In genomic region chr11:35363246-35364100, GRCh38 we compare ENCODE assay signal across 18 cellular contexts. TPM values are rescaled to one million over a fixed set of nuclear protein-coding genes. Genes with fewer than 3 reads are reported as not detected.
A peak's percentile ranks its signal among the peaks of the same experiment; 100 is the strongest.
DNase-seq lines count a peak whose midpoint lies in the region; ATAC-seq, FAIRE-seq and TF ChIP-seq lines count a peak whose summit lies in the region.
"Had no signal": no experiment of that assay in that cellular context is flagged by ENCODE, and none has a peak within 500 bp of the region (broad histone marks: within the 10 kb centered on the region; RNA-seq: fewer than 3 reads in every experiment).

No MANE protein-coding gene starts in this region.

- CTCF ChIA-PET in IMR-90 (lab: Yijun Ruan, JAX) (interaction anchor here (1.0 kb wide), 1 partner anchor 53 kb away, joined by 3 read pairs; no protein-coding TSS in a partner anchor), HepG2 (lab: Yijun Ruan, JAX; ENCODE audit: low intra/inter-chr PET ratio, low total read pairs) (no interaction called here)

- H3K9me3 ChIP-seq in IMR-90 (ENCODE audit: control insufficient read depth, insufficient read depth, low read length) (no peaks in the 10 kb centered on the region; the same call in 1 of the 2 replicates), esophagus (ENCODE audit: control insufficient read depth in 2 of 2, insufficient read depth in 1 of 2, low read depth in 1 of 2, low read length in 1 of 2) (no peaks in the 10 kb centered on the region), suprapubic skin (no peaks in the 10 kb centered on the region), HepG2 (ENCODE audit: low read length) (peaks cover 7% of the 10 kb centered on the region; the same call in 1 of the 2 replicates), BE2C (no peaks in the 10 kb centered on the region)

- H3K4me3 ChIP-seq in IMR-90 (ENCODE audit: insufficient read depth, low read depth, low read length) = no peak overlapping the region
- no peak overlapping the region for H3K4me3 ChIP-seq in esophagus (ENCODE audit: low read depth in 1 of 2, low read length in 2 of 2)
- no peak overlapping the region for H3K4me3 ChIP-seq in suprapubic skin
- H3K4me3 ChIP-seq in HepG2 (replicated peaks in 1 of 3; ENCODE audit: insufficient read depth in 1 of 3, low read depth in 2 of 3, low read length in 3 of 3) = no peak overlapping the region
- H3K4me3 ChIP-seq in BE2C (ENCODE audit: low read depth, low read length) = no peak overlapping the region

- H4K91ac ChIP-seq in IMR-90 (ENCODE audit: insufficient read depth, low read depth, low read length) = peak overlapping the region; percentile 84

- H2AK5ac ChIP-seq in IMR-90 (ENCODE audit: low read depth, low read length) = peak overlapping the region; percentile 88

- no peak overlapping the region for H3K56ac ChIP-seq in IMR-90 (ENCODE audit: extremely low read depth, insufficient read depth, low read length)

- H3K4me2 ChIP-seq in IMR-90 (ENCODE audit: low read depth, low read length) = peak overlapping the region; percentile 23; the same call in 1 of the 2 replicates
- H3K4me2 ChIP-seq in HepG2 (ENCODE audit: low read depth, low read length) = no peak overlapping the region
- H3K4me2 ChIP-seq: KMS-11 had no signal

- no peak overlapping the region for H3K9ac ChIP-seq in IMR-90 (ENCODE audit: low read depth, low read length)
- no peak overlapping the region for H3K9ac ChIP-seq in HepG2 (ENCODE audit: insufficient read depth, low read depth, low read length)
- H3K9ac ChIP-seq: KMS-11 had no signal

- no peak for TF ChIP-seq POLR2A in IMR-90 (IDR thresholded peaks at IDR 0.05; ENCODE audit: low read depth, low read length)
- peak in 1 of 2 donors; percentile 30 for TF ChIP-seq POLR2A in suprapubic skin (IDR thresholded peaks at IDR 0.05)
- TF ChIP-seq POLR2A in HepG2 (IDR thresholded peaks at IDR 0.05; ENCODE audit: insufficient read depth in 1 of 2, low read depth in 2 of 2, low read length in 2 of 2) = no peak

- in situ Hi-C loops in IMR-90 (cut with MboI; ENCODE audit: low sequenced_read_pairs) = no loop called here
- in situ Hi-C loops in HepG2 (cut with HindIII; ENCODE audit: extremely low pct_ligation_motif_present, low pct_unique_long_range_greater_than_20kb) = no loop called here

- DNase-seq in IMR-90 (no peak), medulla oblongata (ENCODE audit: extremely low spot score) (peak; percentile 26), suprapubic skin (ENCODE audit: low spot score in 2 of 2) (peak; percentile 82 to 84), HepG2 (ENCODE audit: low spot score) (no peak), BE2C (no peak)
- no peak for DNase-seq in activated naive CD4-positive, alpha-beta T cell treated with anti-CD3 and anti-CD28 coated beads, Interleukin-2, amount 50 U/mL, for 16 hours
- DNase-seq in activated naive CD4-positive, alpha-beta T cell (lab: John Stamatoyannopoulos, UW) = no peak
- DNase-seq: activated CD8-positive, alpha-beta T cell treated with anti-CD3 and anti-CD28 coated beads for 36 hours; NCI-H2107; stimulated activated CD4-positive, alpha-beta T cell treated with anti-CD3 and anti-CD28 coated beads, Interleukin-1b, Interleukin-23, amount 100 ng/mL, for 48 hours had no signal

- peak overlapping the region; percentile 45 for H2BK20ac ChIP-seq in IMR-90 (ENCODE audit: low read depth, low read length)

- H2AK9ac ChIP-seq in IMR-90 (replicated peaks; ENCODE audit: low read depth, low read length, poor library complexity) = peak overlapping the region; percentile 81

- H3K4me1 ChIP-seq in IMR-90 (ENCODE audit: control insufficient read depth, insufficient read depth, low read length) (peaks cover 22% of the 10 kb centered on the region), esophagus (ENCODE audit: control insufficient read depth in 2 of 2, insufficient read depth in 2 of 2, low read length in 1 of 2) (peaks cover 0 to 7% of the 10 kb centered on the region in 2 donors), suprapubic skin (peaks cover 39% of the 10 kb centered on the region), HepG2 (ENCODE audit: insufficient read depth, low read length) (peaks cover 66% of the 10 kb centered on the region), BE2C (no peaks in the 10 kb centered on the region)

- peak overlapping the region; percentile 84 for H3K14ac ChIP-seq in IMR-90 (replicated peaks; ENCODE audit: low read depth, low read length)

- no peak for TF ChIP-seq CTCF in IMR-90 (conservative IDR thresholded peaks at IDR 0.05; ENCODE audit: low read depth, low read length)
- no peak for TF ChIP-seq CTCF in suprapubic skin (IDR thresholded peaks at IDR 0.05)
- TF ChIP-seq CTCF in HepG2 (CRISPR knock-in tag; IDR thresholded peaks at IDR 0.05) = no peak
- no peak for TF ChIP-seq CTCF in BE2C (IDR thresholded peaks at IDR 0.05; ENCODE audit: low read depth, low read length)

- no peak for FAIRE-seq in HepG2 (lab: Jason Lieb, UNC)
- FAIRE-seq: frontal cortex, kidney had no signal

- H4K5ac ChIP-seq in IMR-90 (ENCODE audit: low read depth, low read length) = peak overlapping the region; percentile 18

- H3K4ac ChIP-seq in IMR-90 (ENCODE audit: low read depth, low read length) = peak overlapping the region; percentile 53

- ATAC-seq in IMR-90 (ENCODE audit: low read depth) (no peak), HepG2 (no peak)
- ATAC-seq: activated CD8-positive, alpha-beta T cell treated with anti-CD3 and anti-CD28 coated beads for 36 hours; stimulated activated effector memory CD8-positive, alpha-beta T cell treated with anti-CD3 and anti-CD28 coated beads, Interleukin-12 subunit alpha, Interleukin-12 subunit beta, amount 100 ng/mL, for 72 hours had no signal

- TF ChIP-seq EP300 in suprapubic skin (IDR thresholded peaks at IDR 0.05) (no peak), HepG2 (IDR thresholded peaks at IDR 0.05; ENCODE audit: low read depth in 2 of 2, low read length in 2 of 2) (no peak), HepG2 (CRISPR knock-in tag; IDR thresholded peaks at IDR 0.05; ENCODE audit: borderline replicate concordance) (no peak)

- H3K27ac ChIP-seq in IMR-90 (ENCODE audit: insufficient read depth, low read length) (peak overlapping the region; percentile 4), esophagus (ENCODE audit: low read depth in 2 of 2, low read length in 1 of 2) (peak overlapping the region; percentile 75 to 81), suprapubic skin (peak overlapping the region; percentile 81), HepG2 (ENCODE audit: extremely low read length, insufficient read depth, low read length) (no peak overlapping the region)
- H3K27ac ChIP-seq: KMS-11 had no signal

- H2BK15ac ChIP-seq in IMR-90 (ENCODE audit: low read depth, low read length) = peak overlapping the region; percentile 89; the same call in 2 of the 3 replicates

- H3K27me3 ChIP-seq in IMR-90 (ENCODE audit: control insufficient read depth, insufficient read depth, low read length) (no peaks in the 10 kb centered on the region), esophagus (ENCODE audit: control insufficient read depth in 1 of 2, insufficient read depth in 2 of 2, low read length in 2 of 2) (no peaks in the 10 kb centered on the region), suprapubic skin (no peaks in the 10 kb centered on the region), HepG2 (ENCODE audit: control insufficient read depth in 1 of 2, insufficient read depth in 2 of 2, low read length in 2 of 2) (no peaks in the 10 kb centered on the region; a peak in 1 of 5 replicates), BE2C (no peaks in the 10 kb centered on the region)

- H3K79me1 ChIP-seq in IMR-90 (ENCODE audit: low read depth in 1 of 2, low read length in 2 of 2) = no peaks in the 10 kb centered on the region

- WGBS in IMR-90 (ENCODE audit: extremely low coverage in 2 of 2, insufficient read length in 1 of 2), 2 experiments = no CpG with 5 or more reads among the region's 7 CpGs
- WGBS in esophagus, 2 donors = 47 to 48% methylated on average over 7 of the region's 7 CpGs
- WGBS in suprapubic skin = 45% methylated on average over 7 of the region's 7 CpGs
- 64% methylated on average over 7 of the region's 7 CpGs for WGBS in HepG2 (ENCODE audit: low lambda C conversion rate)

- TF ChIP-seq RAD21 in IMR-90 (IDR thresholded peaks at IDR 0.05; ENCODE audit: low read length) (no peak), HepG2 (CRISPR knock-in tag; IDR thresholded peaks at IDR 0.05) (no peak)

- H3K36me3 ChIP-seq in IMR-90 (ENCODE audit: control insufficient read depth, insufficient read depth, low read length) = no peaks in the 10 kb centered on the region
- H3K36me3 ChIP-seq in esophagus (ENCODE audit: control insufficient read depth in 2 of 2, insufficient read depth in 2 of 2, low read length in 1 of 2) = no peaks in the 10 kb centered on the region
- no peaks in the 10 kb centered on the region for H3K36me3 ChIP-seq in suprapubic skin
- no peaks in the 10 kb centered on the region for H3K36me3 ChIP-seq in HepG2 (replicated peaks in 1 of 2; ENCODE audit: control insufficient read depth in 1 of 2, insufficient read depth in 2 of 2, low read length in 2 of 2)
- H3K36me3 ChIP-seq in BE2C = no peaks in the 10 kb centered on the region

- dilution Hi-C loops in IMR-90 (cut with HindIII; ENCODE audit: low sequenced_read_pairs, unreplicated experiment) = no loop called here

- no TSS peak for BruUV-seq in IMR-90 (replicated peaks; lab: Mats Ljungman, UMichigan)
- BruUV-seq in HepG2 (replicated peaks; lab: Mats Ljungman, UMichigan) = no TSS peak

- POLR2A ChIA-PET in IMR-90 (lab: Charles Lee; ENCODE audit: unreplicated experiment) = no interaction called here
- POLR2A ChIA-PET in HepG2 (lab: Yijun Ruan, JAX) = interaction anchor here (1.1 to 1.2 kb wide), 2 partner anchors 26 to 433 kb away, joined by 4 to 6 read pairs; no protein-coding TSS in a partner anchor

- H3K23ac ChIP-seq in IMR-90 (ENCODE audit: low read depth, low read length) = 0 out of 2 replicates have a peak overlapping the region, but pooled peaks have one; percentile 52

- peaks cover 11% of the 10 kb centered on the region for H3K9me1 ChIP-seq in IMR-90 (ENCODE audit: insufficient read depth, low read length)

- H3K79me2 ChIP-seq in HepG2 (ENCODE audit: insufficient read depth, low read length) = peaks cover 4% of the 10 kb centered on the region

- H2BK5ac ChIP-seq in IMR-90 (ENCODE audit: low read depth, low read length, poor library complexity, severe bottlenecking) = peak overlapping the region; percentile 32

- peak overlapping the region; percentile 29 to 75; a peak in 2 of 4 replicates for H4K8ac ChIP-seq in IMR-90 (ENCODE audit: low read depth in 2 of 2, low read length in 2 of 2)

- intact Hi-C loops in IMR-90 (cut with micrococcal nuclease) = no loop called here
- intact Hi-C loops in HepG2 (cut with micrococcal nuclease; ENCODE audit: unreplicated experiment) = no loop called here

- H3K18ac ChIP-seq in IMR-90 (ENCODE audit: low read depth, low read length) = peak overlapping the region; percentile 68

- peak overlapping the region; percentile 28 for H2BK120ac ChIP-seq in IMR-90 (ENCODE audit: low read depth, low read length)

- H2AFZ ChIP-seq in IMR-90 (replicated peaks; ENCODE audit: low read length, poor library complexity) = peak overlapping the region; percentile 11
- no peak overlapping the region for H2AFZ ChIP-seq in HepG2 (ENCODE audit: low read length)

- H4K20me1 ChIP-seq in IMR-90 (ENCODE audit: insufficient read depth, low read length) (no peaks in the 10 kb centered on the region), HepG2 (ENCODE audit: insufficient read depth, low read length) (no peaks in the 10 kb centered on the region)

RNA-seq across cellular contexts. Expression of gene SLC1A2, which starts 55.9 kb away (rescaled TPM):
- total RNA-seq in IMR-90 (2012; rRNA removed) = 0.54 and 0.56 TPM in 2 replicates
- 0.15 and 0.17 TPM in 2 replicates for polyA plus RNA-seq in IMR-90 (2012; rRNA removed)
- 0.01 and 0.05 TPM in 2 replicates for polyA plus RNA-seq in IMR-90 (2012; cell fraction: cytosol; rRNA removed)
- polyA plus RNA-seq in IMR-90 (2012; cell fraction: nucleus; rRNA removed; ENCODE audit: low replicate concordance) = 0.41 and 2.7 TPM in 2 replicates
- under 1 TPM in 1 of 2 donors, not detected in 1; 0.11 TPM for polyA plus RNA-seq in esophagus
- 1 to 10 TPM; 1.0 to 3.4 (median 2.0) TPM for total RNA-seq in suprapubic skin
- total RNA-seq in HepG2 (2016; rRNA removed; fragmentation: Illumina TruSeq; extraction: Trizol) = 16.5 and 23.2 TPM in 2 replicates
- 1.9 and 2.6 TPM in 2 replicates for total RNA-seq in HepG2 (2016; cell fraction: cytosol; rRNA removed; fragmentation: Illumina TruSeq; extraction: Trizol; ENCODE audit: low read depth)
- total RNA-seq in HepG2 (2016; cell fraction: insoluble cytoplasmic fraction; rRNA removed; fragmentation: Illumina TruSeq; extraction: Trizol) = 16.3 and 22.3 TPM in 2 replicates
- 5.3 and 5.4 TPM in 2 replicates for total RNA-seq in HepG2 (2016; cell fraction: membrane; rRNA removed; fragmentation: Illumina TruSeq; extraction: Trizol)
- 34.4 and 35.7 TPM in 2 replicates for total RNA-seq in HepG2 (2016; cell fraction: nucleus; rRNA removed; fragmentation: Illumina TruSeq; extraction: Trizol)
- 43.2 and 47.1 TPM in 2 replicates for polyA plus RNA-seq in HepG2 (2011; rRNA removed)
- polyA plus RNA-seq in HepG2 (2011; cell fraction: cytosol; rRNA removed) = 22.2 and 39.6 TPM in 2 replicates
- 29.2 and 40.9 TPM in 2 replicates for polyA plus RNA-seq in HepG2 (2011; cell fraction: nucleus; rRNA removed)
- 42.0 and 55.4 TPM in 2 replicates for polyA plus RNA-seq in HepG2 (2012)
- polyA plus RNA-seq in HepG2 (2016; cell fraction: cytosol; fragmentation: Illumina TruSeq; extraction: Trizol; ENCODE audit: low read depth) = 0.77 and 1.0 TPM in 2 replicates
- polyA plus RNA-seq in HepG2 (2016; cell fraction: insoluble cytoplasmic fraction; fragmentation: Illumina TruSeq; extraction: Trizol; ENCODE audit: low read depth) = 5.4 and 6.4 TPM in 2 replicates
- 1.1 and 1.5 TPM in 2 replicates for polyA plus RNA-seq in HepG2 (2016; cell fraction: membrane; fragmentation: Illumina TruSeq; extraction: Trizol; ENCODE audit: low read depth)
- polyA plus RNA-seq in HepG2 (2016; cell fraction: nucleus; fragmentation: Illumina TruSeq; extraction: Trizol; ENCODE audit: insufficient read depth, low read depth) = 15.3 and 15.8 TPM in 2 replicates
- 0.12 and 435 TPM in 2 replicates for polyA minus RNA-seq in HepG2 (2011; rRNA and poly(A)+ RNA removed; ENCODE audit: low replicate concordance)
- polyA minus RNA-seq in HepG2 (2011; cell fraction: cytosol; rRNA and poly(A)+ RNA removed) = 92.0 and 179 TPM in 2 replicates
- 140 and 207 TPM in 2 replicates for polyA minus RNA-seq in HepG2 (2011; cell fraction: nucleus; rRNA and poly(A)+ RNA removed)
- not detected for polyA plus RNA-seq in BE2C (2012; ENCODE audit: insufficient read depth, insufficient read length, low read depth)
- total RNA-seq: activated CD8-positive, alpha-beta T cell treated with anti-CD3 and anti-CD28 coated beads for 36 hours; CD4-positive, CD25-positive, alpha-beta regulatory T cell; OCI-LY7; T-helper 2 cell treated with Interferon-gamma antibody and Interleukin-4, amounts not matched to agents 100 ng/mL and 5 ng/mL, for 36 hours had no signal

Comparison
In these comparisons a context has a peak if more than half of its experiments do, and no peak if none do; other contexts are left out.
1. DNase-seq: peak in medulla oblongata (single experiment) and suprapubic skin (2 of 2); none in IMR-90 (single experiment), HepG2 (single experiment), BE2C (single experiment), activated naive CD4-positive, alpha-beta T cell treated with anti-CD3 and anti-CD28 coated beads, Interleukin-2, amount 50 U/mL, for 16 hours (single experiment) and activated naive CD4-positive, alpha-beta T cell (0 of 4).